ENCODE assay signal across 17 cellular contexts in genomic region chr2:191869781-191870180, GRCh38. TPM values are rescaled to one million over a fixed set of nuclear protein-coding genes. Genes with fewer than 3 reads are reported as not detected.
DNase-seq lines count a peak whose midpoint lies in the region; ATAC-seq, FAIRE-seq and TF ChIP-seq lines count a peak whose summit lies in the region.
"Had no signal": no experiment of that assay in that cellular context is flagged by ENCODE, and none has a peak within 500 bp of the region (broad histone marks: within the 10 kb centered on the region; RNA-seq: fewer than 3 reads in every experiment).

No MANE protein-coding gene starts in this region.

- H3K4me3 Mint-ChIP-seq in osteocyte (ENCODE audit: unreplicated experiment) (no peak overlapping the region), Caco-2 (ENCODE audit: unreplicated experiment) (no peak overlapping the region), natural killer cell (no peak overlapping the region)
- H3K4me3 Mint-ChIP-seq: activated CD8-positive, alpha-beta T cell treated with anti-CD3 and anti-CD28 coated beads for 36 hours; CD4-positive, CD25-positive, alpha-beta regulatory T cell had no signal

- H3K79me2 ChIP-seq in GM12878 (ENCODE audit: control insufficient read depth, insufficient read depth, low read length): no peaks in the 10 kb centered on the region

- SMC1A ChIA-PET in GM12878 (lab: Charles Lee; ENCODE audit: uncharacterized antibody, unreplicated experiment): interaction anchor here (0.8 to 11.4 kb wide), 35 partner anchors 8 to 379 kb away, joined by 3 to 244 read pairs (median 5); no protein-coding TSS in a partner anchor

- H3K9me3 Mint-ChIP-seq in osteocyte (ENCODE audit: unreplicated experiment) (no peaks in the 10 kb centered on the region), Caco-2 (ENCODE audit: unreplicated experiment) (no peaks in the 10 kb centered on the region), natural killer cell (no peaks in the 10 kb centered on the region)
- H3K9me3 Mint-ChIP-seq: activated CD8-positive, alpha-beta T cell treated with anti-CD3 and anti-CD28 coated beads for 36 hours; CD4-positive, CD25-positive, alpha-beta regulatory T cell had no signal

- intact Hi-C loops in GM12878 (cut with micrococcal nuclease; ENCODE audit: unreplicated experiment) (loop anchor here (1.0 to 5.0 kb wide), 5 partner anchors 57 to 418 kb away; no protein-coding TSS in a partner anchor), Caco-2 (cut with micrococcal nuclease; ENCODE audit: unreplicated experiment) (loop anchor here (1.0 to 5.0 kb wide), 4 partner anchors 108 to 302 kb away; no protein-coding TSS in a partner anchor), natural killer cell (cut with micrococcal nuclease) (no loop called here)

- H3K4me3 ChIP-seq in GM12878 (no peak overlapping the region), Caco-2 (ENCODE audit: low read depth, low read length) (no peak overlapping the region)

- 56% methylated on average over 4 of the region's 4 CpGs for WGBS in GM12878 (ENCODE audit: insufficient coverage, insufficient replicate concordance, low lambda C conversion rate, missing lambda C conversion rate)

- peak; percentile 30 for DNase-seq in NCI-H1092 treated with DMSO at 0.1 percent for 48 hours (lab: John Stamatoyannopoulos, UW)
- no peak for DNase-seq in NCI-H1092 (lab: John Stamatoyannopoulos, UW)
- peak; percentile 32 for DNase-seq in NCI-H146 treated with DMSO at 0.1 percent for 48 hours (lab: John Stamatoyannopoulos, UW; ENCODE audit: unreplicated experiment)
- no peak for DNase-seq in GM12878 (ENCODE audit: low read depth, low spot score)
- no peak for DNase-seq in osteocyte (ENCODE audit: extremely low spot score, unreplicated experiment)
- DNase-seq in stimulated activated naive CD8-positive, alpha-beta T cell treated with anti-CD3 and anti-CD28 coated beads, Interleukin-15, Interleukin-2, amounts not matched to agents 100 U/mL and 50 U/mL, for 24 hours: no peak
- DNase-seq in Caco-2: no peak
- DNase-seq in natural killer cell: no peak
- DNase-seq: 8988T; amniotic stem cell; CD4-positive, CD25-positive, alpha-beta regulatory T cell; GF-D8 had no signal

- H4K20me1 ChIP-seq in GM12878 (ENCODE audit: control insufficient read depth, insufficient read depth): no peaks in the 10 kb centered on the region

- TF ChIP-seq RAD21 in GM12878 (IDR thresholded peaks at IDR 0.05; ENCODE audit: insufficient read depth, low read depth, low read length): 0 out of 2 replicates have a peak, but pooled peaks have one; percentile 14

- TF ChIP-seq CTCF in GM12878 (IDR thresholded peaks at IDR 0.05 in 2 of 3, conservative IDR thresholded peaks at IDR 0.05 in 1 of 3; ENCODE audit: control insufficient read depth in 2 of 3, extremely low read depth in 1 of 3, insufficient read depth in 1 of 3, low read depth in 3 of 3, low read length in 3 of 3): no peak; a peak in 1 of 6 replicates
- peak; percentile 47 for TF ChIP-seq CTCF in osteocyte (IDR thresholded peaks at IDR 0.05)
- no peak for TF ChIP-seq CTCF in Caco-2 (IDR thresholded peaks at IDR 0.05; ENCODE audit: insufficient read depth in 1 of 2, low read depth in 1 of 2, low read length in 1 of 2, severe bottlenecking in 1 of 2, unreplicated experiment in 1 of 2)
- no peak for TF ChIP-seq CTCF in natural killer cell (IDR thresholded peaks at IDR 0.05)

- H3K27me3 ChIP-seq in GM12878 (replicated peaks in 1 of 2; ENCODE audit: control insufficient read depth in 2 of 2, insufficient read depth in 2 of 2, low read length in 1 of 2): peaks cover 0 to 6% of the 10 kb centered on the region in 2 experiments; a peak in 2 of 4 replicates
- H3K27me3 ChIP-seq in Caco-2 (replicated peaks; ENCODE audit: control insufficient read depth, insufficient read depth, low read length): no peaks in the 10 kb centered on the region

- CTCF ChIA-PET in GM12878 (lab: Yijun Ruan, JAX): interaction anchor here (0.6 to 5.8 kb wide), 38 partner anchors 9 to 1792 kb away, joined by 3 to 289 read pairs (median 5); no protein-coding TSS in a partner anchor
- CTCF ChIA-PET in Caco-2 (lab: Charles Lee): interaction anchor here (2.3 kb wide), 1 partner anchor 293 kb away, joined by 10 read pairs; no protein-coding TSS in a partner anchor

- H3K27me3 Mint-ChIP-seq in osteocyte (ENCODE audit: unreplicated experiment): no peaks in the 10 kb centered on the region
- H3K27me3 Mint-ChIP-seq in Caco-2 (ENCODE audit: insufficient read depth, unreplicated experiment): no peaks in the 10 kb centered on the region
- peaks cover 0 to 12% of the 10 kb centered on the region in 2 donors for H3K27me3 Mint-ChIP-seq in natural killer cell (ENCODE audit: low read depth in 2 of 2)
- H3K27me3 Mint-ChIP-seq: progenitor cell of endocrine pancreas had no signal

- TF ChIP-seq EP300 in GM12878 (IDR thresholded peaks at IDR 0.05; ENCODE audit: borderline replicate concordance in 1 of 2, control insufficient read depth in 1 of 2, low read depth in 2 of 2, low read length in 2 of 2): no peak

- H3K36me3 ChIP-seq in GM12878 (ENCODE audit: control insufficient read depth in 2 of 2, insufficient read depth in 2 of 2, low read length in 1 of 2) (no peaks in the 10 kb centered on the region), Caco-2 (ENCODE audit: control insufficient read depth, insufficient read depth, low read length) (no peaks in the 10 kb centered on the region)

- no peak overlapping the region for H3K27ac ChIP-seq in GM12878 (ENCODE audit: control insufficient read depth, insufficient read depth)
- H3K27ac ChIP-seq: epithelial cell of prostate had no signal

- POLR2A ChIA-PET in GM12878 (lab: Charles Lee) (interaction anchor here (0.6 kb wide), 1 partner anchor 292 kb away, joined by 3 read pairs; no protein-coding TSS in a partner anchor), Caco-2 (lab: Charles Lee) (no interaction called here)

- RAD21 ChIA-PET in GM12878 (lab: Charles Lee; ENCODE audit: unreplicated experiment): interaction anchor here (0.7 to 9.9 kb wide), 15 partner anchors 27 to 705 kb away, joined by 3 to 222 read pairs (median 4); no protein-coding TSS in a partner anchor

- H3K27ac Mint-ChIP-seq in osteocyte (ENCODE audit: unreplicated experiment): peak overlapping the region; percentile 11
- no peak overlapping the region for H3K27ac Mint-ChIP-seq in Caco-2 (ENCODE audit: unreplicated experiment)
- H3K27ac Mint-ChIP-seq in natural killer cell: no peak overlapping the region
- H3K27ac Mint-ChIP-seq: activated CD8-positive, alpha-beta T cell treated with anti-CD3 and anti-CD28 coated beads for 36 hours; CD4-positive, CD25-positive, alpha-beta regulatory T cell; progenitor cell of endocrine pancreas had no signal

- no peak for FAIRE-seq in GM12878 (lab: Jason Lieb, UNC)
- FAIRE-seq: colon had no signal

- H3K4me1 ChIP-seq in GM12878 (ENCODE audit: control insufficient read depth, insufficient read depth, low read length) (no peaks in the 10 kb centered on the region), Caco-2 (peaks cover 21% of the 10 kb centered on the region)

- BruUV-seq in GM12878 (replicated peaks; lab: Mats Ljungman, UMichigan) (no TSS peak), Caco-2 (replicated peaks; lab: Mats Ljungman, UMichigan) (no TSS peak)

- H3K9me3 ChIP-seq in GM12878 (replicated peaks; ENCODE audit: control insufficient read depth, insufficient read depth, low read length): no peaks in the 10 kb centered on the region
- H3K9me3 ChIP-seq in Caco-2: peaks cover 6% of the 10 kb centered on the region; the same call in 1 of the 2 replicates

- ATAC-seq in GM12878 (peak; percentile 21; the same call in 1 of the 3 replicates), natural killer cell (no peak)
- ATAC-seq in stimulated activated naive CD8-positive, alpha-beta T cell treated with anti-CD3 and anti-CD28 coated beads, Interleukin-15, Interleukin-2, amounts not matched to agents 100 U/mL and 50 U/mL, for 24 hours: no peak
- ATAC-seq: activated CD8-positive, alpha-beta T cell treated with anti-CD3 and anti-CD28 coated beads for 36 hours had no signal

- H3K4me1 Mint-ChIP-seq in osteocyte (ENCODE audit: unreplicated experiment) (peaks cover 55% of the 10 kb centered on the region), Caco-2 (ENCODE audit: low read depth, unreplicated experiment) (peaks cover 18% of the 10 kb centered on the region), natural killer cell (no peaks in the 10 kb centered on the region)
- H3K4me1 Mint-ChIP-seq: CD4-positive, CD25-positive, alpha-beta regulatory T cell had no signal

- H3K36me3 Mint-ChIP-seq in osteocyte (ENCODE audit: unreplicated experiment): peaks cover 1% of the 10 kb centered on the region
- H3K36me3 Mint-ChIP-seq in Caco-2 (ENCODE audit: insufficient read depth, unreplicated experiment): peaks cover 4% of the 10 kb centered on the region
- no peaks in the 10 kb centered on the region for H3K36me3 Mint-ChIP-seq in natural killer cell
- H3K36me3 Mint-ChIP-seq: CD4-positive, CD25-positive, alpha-beta regulatory T cell had no signal

- no peak overlapping the region for H3K9ac ChIP-seq in GM12878 (ENCODE audit: control insufficient read depth, insufficient read depth, low read length)

- no peak for TF ChIP-seq POLR2A in GM12878 (IDR thresholded peaks at IDR 0.05; ENCODE audit: low read depth, low read length)

- in situ Hi-C loops in GM12878 (cut with MboI): loop anchor here (5.0 kb wide), 1 partner anchor 293 kb away; no protein-coding TSS in a partner anchor

- H3K4me2 ChIP-seq in GM12878 (ENCODE audit: control insufficient read depth, insufficient read depth): no peak overlapping the region

- no peak overlapping the region for H2AFZ ChIP-seq in GM12878 (ENCODE audit: control insufficient read depth, low read depth, low read length)

TF ChIP-seq in GM12878, 131 proteins besides CTCF, POLR2A, EP300 and RAD21 (continues in another document):
- no peak for TF ChIP-seq SREBF1 (IDR thresholded peaks at IDR 0.05; ENCODE audit: low read length)

RNA-seq across cellular contexts. Expression of gene CAVIN2, which starts 22.9 kb away (rescaled TPM):
- total RNA-seq in GM12878 (2013; cell fraction: nucleolus; rRNA removed): not detected in 2 replicates
- total RNA-seq in GM12878 (2014; rRNA removed): not detected in 2 replicates
- total RNA-seq in GM12878 (2014; rRNA removed; fragmentation: Illumina TruSeq; extraction: Trizol): not detected in 2 replicates
- total RNA-seq in GM12878 (2021): 0.11 TPM in 1 of 2 replicates, not detected in the other
- not detected for polyA plus RNA-seq in GM12878 (2011; ENCODE audit: low read depth)
- 0.03 TPM in 1 of 2 replicates, not detected in the other for polyA plus RNA-seq in GM12878 (2011; rRNA removed)
- polyA plus RNA-seq in GM12878 (2011; cell fraction: cytosol; rRNA removed): 0.01 TPM in 1 of 2 replicates, not detected in the other
- polyA plus RNA-seq in GM12878 (2011; cell fraction: nucleus; rRNA removed): 0.04 TPM in 1 of 2 replicates, not detected in the other
- not detected in 2 replicates for polyA plus RNA-seq in GM12878 (2012)
- not detected in 2 replicates for polyA plus RNA-seq in GM12878 (2014; fragmentation: Illumina TruSeq; extraction: Trizol)
- not detected for polyA plus RNA-seq in GM12878 (2014; fragmentation: Nextera tagmentation; extraction: Ambion mirVana)
- not detected in 2 replicates for polyA plus RNA-seq in GM12878 (2014; rRNA removed)
- polyA plus RNA-seq in GM12878 (2016; fragmentation: Nextera tagmentation; extraction: Ambion mirVana): not detected
- 0.10 TPM in 1 of 2 replicates, not detected in the other for polyA minus RNA-seq in GM12878 (2011; rRNA and poly(A)+ RNA removed)
- polyA minus RNA-seq in GM12878 (2011; cell fraction: cytosol; rRNA and poly(A)+ RNA removed): not detected in 2 replicates
- polyA minus RNA-seq in GM12878 (2011; cell fraction: nucleus; rRNA and poly(A)+ RNA removed): not detected in 2 replicates
- total RNA-seq in osteocyte: 5.3 and 6.6 TPM in 2 replicates
- not detected in 2 replicates for total RNA-seq in Caco-2 (2022)
- total RNA-seq in natural killer cell: 10 to 100 TPM in 1 of 3 donors, 1 to 10 TPM in 2; 1.9 to 23.7 (median 9.9) TPM
- total RNA-seq: activated CD8-positive, alpha-beta T cell treated with anti-CD3 and anti-CD28 coated beads for 36 hours; SK-MEL-5 had no signal
- polyA plus RNA-seq: CD4-positive, CD25-positive, alpha-beta regulatory T cell had no signal

Comparison
In these comparisons a context has a peak if more than half of its experiments do, and no peak if none do; other contexts are left out.
1. DNase-seq: peak in NCI-H1092 treated with DMSO at 0.1 percent for 48 hours (single experiment) and NCI-H146 treated with DMSO at 0.1 percent for 48 hours (single experiment); none in NCI-H1092 (single experiment), GM12878 (single experiment), osteocyte (single experiment), stimulated activated naive CD8-positive, alpha-beta T cell treated with anti-CD3 and anti-CD28 coated beads, Interleukin-15, Interleukin-2, amounts not matched to agents 100 U/mL and 50 U/mL, for 24 hours (single experiment), Caco-2 (0 of 2) and natural killer cell (single experiment).